Comparison of ENCODE assay signal across 8 cellular contexts in genomic region chr6:26157150-26157837, GRCh38.
DNase-seq lines count a peak whose midpoint lies in the region; ATAC-seq and TF ChIP-seq lines count a peak whose summit lies in the region.

No MANE protein-coding gene starts in this region.

- no peaks in the 10 kb centered on the region for H3K36me3 ChIP-seq in HUES6 (ENCODE audit: control insufficient read depth, insufficient read depth, low read length)
- H3K36me3 ChIP-seq in psoas muscle (ENCODE audit: insufficient read depth in 1 of 2, low read depth in 1 of 2): no peaks in the 10 kb centered on the region

- H3K36me3 Mint-ChIP-seq in activated naive CD8-positive, alpha-beta T cell: peaks cover 2% of the 10 kb centered on the region

- H3K9me3 Mint-ChIP-seq in activated naive CD8-positive, alpha-beta T cell (ENCODE audit: low read depth): no peaks in the 10 kb centered on the region

- no peaks in the 10 kb centered on the region for H3K27me3 ChIP-seq in HUES6 (ENCODE audit: control insufficient read depth, insufficient read depth, low read length)
- H3K27me3 ChIP-seq in psoas muscle (ENCODE audit: insufficient read depth in 3 of 3, low read length in 2 of 3): no peaks in the 10 kb centered on the region

- no peak for TF ChIP-seq CTCF in psoas muscle (IDR thresholded peaks at IDR 0.05)

- H3K4me1 Mint-ChIP-seq in activated naive CD8-positive, alpha-beta T cell (ENCODE audit: low read depth): peaks cover 35% of the 10 kb centered on the region

- H3K4me1 ChIP-seq in HUES6 (ENCODE audit: control insufficient read depth, insufficient read depth, low read length) (peaks cover 7% of the 10 kb centered on the region), psoas muscle (peaks cover 15% of the 10 kb centered on the region)

- peak overlapping the region; percentile 99 for H3K27ac ChIP-seq in HUES6 (ENCODE audit: low read depth, low read length)
- peak overlapping the region; percentile 98 for H3K27ac ChIP-seq in psoas muscle

- H3K4me3 ChIP-seq in HUES6 (ENCODE audit: low read depth, low read length) (peak overlapping the region; percentile 96), psoas muscle (peak overlapping the region; percentile 88)

- H3K9me3 ChIP-seq in HUES6 (ENCODE audit: control insufficient read depth, insufficient read depth, low read depth, low read length): no peaks in the 10 kb centered on the region
- H3K9me3 ChIP-seq in psoas muscle: no peaks in the 10 kb centered on the region

- peak overlapping the region; percentile 90 for H3K27ac Mint-ChIP-seq in activated naive CD8-positive, alpha-beta T cell

- H3K27me3 Mint-ChIP-seq in activated naive CD8-positive, alpha-beta T cell: no peaks in the 10 kb centered on the region

- peak overlapping the region; percentile 90 for H3K4me3 Mint-ChIP-seq in activated naive CD8-positive, alpha-beta T cell

- DNase-seq in DMS53 (lab: John Stamatoyannopoulos, UW) (peak; percentile 97), SIG-M5 treated with dmso at 0.1 percent for 504 hours (lab: John Stamatoyannopoulos, UW; ENCODE audit: unreplicated experiment) (peak; percentile 94), left ventricle myocardium superior (peak; percentile 64), psoas muscle (peak; percentile 62 to 80), AML-193 (lab: John Stamatoyannopoulos, UW) (no peak)

- H3K9ac ChIP-seq in HUES6 (ENCODE audit: low read length): peak overlapping the region; percentile 98

- intact Hi-C loops in left ventricle myocardium superior (cut with micrococcal nuclease) (no loop called here), psoas muscle (cut with DNase I) (loop anchor here (1.0 to 2.0 kb wide), 3 partner anchors 34 to 101 kb away; a partner anchor contains a TSS)

- WGBS in psoas muscle, 3 donors: 1 to 2% (median 2%) methylated on average over 29 of the region's 29 CpGs

- ATAC-seq in GM21526 (IDR thresholded peaks at IDR 0.05; ENCODE audit: low FRiP score, unreplicated experiment) (peak; percentile 15), left ventricle myocardium superior (peak; percentile 19), psoas muscle (peak; percentile 38 to 55 (median 40))

Comparison
In these comparisons a context has a peak if more than half of its experiments do, and no peak if none do; other contexts are left out.
1. DNase-seq: peak in DMS53 (single experiment), SIG-M5 treated with dmso at 0.1 percent for 504 hours (single experiment), left ventricle myocardium superior (single experiment) and psoas muscle (2 of 2); none in AML-193 (0 of 2).
2. Peak in every context shown above with its lines, with median percentiles within 50 percentile points of each other: ATAC-seq.